ENCODE assay signal across 14 cellular contexts in the genomic region with DNA sequence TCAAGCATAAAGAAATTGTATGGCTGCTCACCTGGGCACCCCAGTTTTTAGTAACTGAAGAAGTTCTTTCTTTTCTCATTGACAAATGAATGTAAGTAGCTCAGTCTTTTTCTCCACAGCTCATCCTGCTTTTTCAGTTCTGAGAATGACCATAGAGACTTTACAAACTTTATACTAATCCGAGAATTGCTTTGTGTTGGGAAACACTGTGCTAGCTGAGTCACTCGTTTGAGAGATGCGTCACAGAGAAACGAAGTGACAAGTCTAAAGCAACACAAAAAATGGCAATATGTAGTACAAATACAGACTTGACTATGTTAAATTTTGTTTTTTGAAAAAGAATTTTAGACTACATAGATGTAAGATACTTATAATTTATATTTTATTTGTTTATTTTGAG. TPM values are rescaled to one million over a fixed set of nuclear protein-coding genes. Genes with fewer than 3 reads are reported as not detected.
"Had no signal": no experiment of that assay in that cellular context is flagged by ENCODE, and none has a peak within 500 bp of the region (broad histone marks: within the 10 kb centered on the region; RNA-seq: fewer than 3 reads in every experiment).

No MANE protein-coding gene starts in this region.

- DNase-seq: activated CD4-positive, alpha-beta T cell treated with anti-CD3 and anti-CD28 coated beads, Interleukin-2, amount 50 U/mL, for 48 hours; activated CD4-positive, CD25-positive, alpha-beta regulatory T cell treated with anti-CD3 and anti-CD28 coated beads, Interleukin-2, amount 50 U/mL, for 72 hours; activated CD8-positive, alpha-beta memory T cell treated with anti-CD3 and anti-CD28 coated beads, Interleukin-2, amount 10 ng/mL, durations not matched to agents 7 days and 5 days; activated naive CD4-positive, alpha-beta T cell; activated T-cell treated with anti-CD3 and anti-CD28 coated beads, Interleukin-2, amount 50 U/mL, for 48 hours; central memory CD4-positive, alpha-beta T cell; cortex of kidney; endodermal cell; erythroblast; lower lobe of right lung; naive B cell; posterior cingulate gyrus; stimulated activated naive B cell treated with anti-CD40 and anti-IgM and Interleukin-4, amounts not matched to agents 10 μg/mL and 1 μg/mL and 100 μg/mL, for 72 hours had no signal

RNA-seq across cellular contexts. Expression of a gene that starts 9.0 kb away (rescaled TPM):
- total RNA-seq: activated CD8-positive, alpha-beta memory T cell treated with anti-CD3 and anti-CD28 coated beads, Interleukin-2, amount 10 ng/mL, durations not matched to agents 7 days and 5 days; T-helper 2 cell treated with Interferon-gamma antibody and Interleukin-4, amounts not matched to agents 100 ng/mL and 5 ng/mL, for 36 hours had no signal
